Comparison of ENCODE assay signal across 8 cellular contexts in the genomic region with DNA sequence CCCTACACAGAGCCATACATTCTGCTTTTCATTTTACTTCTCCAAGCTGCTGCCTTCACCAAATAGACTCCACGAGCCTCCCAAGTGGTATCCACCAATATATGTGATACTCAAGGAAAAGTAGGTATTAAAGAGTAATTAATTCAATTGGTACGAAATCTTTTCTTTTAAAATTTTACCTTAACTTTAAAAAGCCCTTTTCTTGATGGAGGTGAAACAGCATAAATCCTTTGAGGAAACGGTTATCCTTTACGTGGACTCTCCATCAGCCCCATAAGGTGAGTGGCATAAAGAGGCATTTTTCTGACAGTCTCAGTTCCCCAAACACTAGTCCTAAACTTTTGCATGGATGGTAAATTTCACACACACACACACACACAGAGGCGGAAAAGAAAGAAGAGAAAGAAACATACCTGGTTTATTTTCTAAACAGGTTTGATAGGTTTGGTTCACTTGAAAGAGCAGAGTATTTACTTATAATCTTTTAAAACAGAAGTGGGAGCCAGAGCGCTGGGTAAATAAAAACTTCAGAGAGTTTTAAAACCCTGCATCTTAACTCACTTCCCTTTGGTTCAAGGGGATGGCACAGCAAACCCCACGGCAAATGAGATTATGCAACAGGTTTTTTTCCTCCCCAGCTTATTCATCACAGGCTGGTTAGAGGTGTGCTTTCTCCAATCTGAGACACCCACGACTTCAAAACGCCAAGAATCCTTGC. TPM values are rescaled to one million over a fixed set of nuclear protein-coding genes. Genes with fewer than 3 reads are reported as not detected.
DNase-seq lines count a peak whose midpoint lies in the region; ATAC-seq, FAIRE-seq and TF ChIP-seq lines count a peak whose summit lies in the region.

No MANE protein-coding gene starts in this region.

- intact Hi-C loops in left ventricle myocardium superior (cut with micrococcal nuclease) = no loop called here
- intact Hi-C loops in prostate gland (cut with DNase I) = loop anchor here (5.0 kb wide), 3 partner anchors 52 to 157 kb away; a partner anchor contains a TSS

- peak overlapping the region; percentile 90 for H3K4me3 Mint-ChIP-seq in activated naive CD8-positive, alpha-beta T cell treated with anti-CD3 and anti-CD28 coated beads, Interleukin-2, amount 50 U/mL, for 24 hours

- WGBS in prostate gland = 3% methylated on average over 9 of the region's 9 CpGs

- H3K27ac ChIP-seq in SJCRH30 (peak overlapping the region; percentile 93), prostate gland (peak overlapping the region; percentile 99 to 100)

- peak in 1 of 4 experiments; percentile 20 for TF ChIP-seq CTCF in prostate gland (IDR thresholded peaks at IDR 0.05)

- peak overlapping the region; percentile 66 for H3K4me3 ChIP-seq in SJCRH30
- peak overlapping the region; percentile 73 to 100 for H3K4me3 ChIP-seq in prostate gland

- H3K9me3 Mint-ChIP-seq in activated naive CD8-positive, alpha-beta T cell treated with anti-CD3 and anti-CD28 coated beads, Interleukin-2, amount 50 U/mL, for 24 hours = peaks cover 4% of the 10 kb centered on the region

- ATAC-seq in activated naive CD8-positive, alpha-beta T cell treated with anti-CD3 and anti-CD28 coated beads, Interleukin-2, amount 50 U/mL, for 24 hours = peak; percentile 48
- ATAC-seq in left ventricle myocardium superior = peak; percentile 42
- no peak for ATAC-seq in HG03175 (IDR thresholded peaks at IDR 0.05; ENCODE audit: unreplicated experiment)
- no peak for ATAC-seq in GM18873 (IDR thresholded peaks at IDR 0.05; ENCODE audit: low FRiP score, unreplicated experiment)

- H3K4me1 Mint-ChIP-seq in activated naive CD8-positive, alpha-beta T cell treated with anti-CD3 and anti-CD28 coated beads, Interleukin-2, amount 50 U/mL, for 24 hours = peaks cover 48% of the 10 kb centered on the region

- no peaks in the 10 kb centered on the region for H3K27me3 Mint-ChIP-seq in activated naive CD8-positive, alpha-beta T cell treated with anti-CD3 and anti-CD28 coated beads, Interleukin-2, amount 50 U/mL, for 24 hours

- H3K36me3 Mint-ChIP-seq in activated naive CD8-positive, alpha-beta T cell treated with anti-CD3 and anti-CD28 coated beads, Interleukin-2, amount 50 U/mL, for 24 hours (ENCODE audit: low read depth) = peaks cover 24% of the 10 kb centered on the region

- peak overlapping the region; percentile 94 for H3K27ac Mint-ChIP-seq in activated naive CD8-positive, alpha-beta T cell treated with anti-CD3 and anti-CD28 coated beads, Interleukin-2, amount 50 U/mL, for 24 hours

- TF ChIP-seq POLR2A in prostate gland (IDR thresholded peaks at IDR 0.05) = peak; percentile 81

- H3K27me3 ChIP-seq in SJCRH30 = no peaks in the 10 kb centered on the region
- H3K27me3 ChIP-seq in prostate gland (replicated peaks; ENCODE audit: insufficient read depth) = no peaks in the 10 kb centered on the region

- FAIRE-seq in HTR-8/SVneo (lab: Jason Lieb, UNC) = no peak

- DNase-seq in Daoy (ENCODE audit: low read depth) (peak; percentile 44), HTR-8/SVneo (ENCODE audit: insufficient read length, low spot score) (peak; percentile 26), SJCRH30 (peak in 1 of 2 experiments; percentile 42), left ventricle myocardium superior (no peak), prostate gland (ENCODE audit: low spot score) (peak; percentile 78)
- peak; percentile 31 for DNase-seq in activated naive CD8-positive, alpha-beta T cell treated with anti-CD3 and anti-CD28 coated beads, Interleukin-2, amount 50 U/mL, for 24 hours

- H3K4me1 ChIP-seq in SJCRH30 = peaks cover 13% of the 10 kb centered on the region
- H3K4me1 ChIP-seq in prostate gland (replicated peaks) = peaks cover 6% of the 10 kb centered on the region

- H3K36me3 ChIP-seq in SJCRH30 = no peaks in the 10 kb centered on the region
- no peaks in the 10 kb centered on the region for H3K36me3 ChIP-seq in prostate gland

- H3K9me3 ChIP-seq in SJCRH30 (replicated peaks) (no peaks in the 10 kb centered on the region), prostate gland (no peaks in the 10 kb centered on the region)

RNA-seq across cellular contexts. Expression of a gene that starts 1.9 kb away (rescaled TPM):
- total RNA-seq in Daoy (2014; rRNA removed; shearing (Covaris generic)) = 4.6 and 4.8 TPM in 2 replicates
- 5.0 and 5.3 TPM in 2 replicates for total RNA-seq in SJCRH30 (2014; rRNA removed; shearing (Covaris generic))
- 12.9 TPM for total RNA-seq in left ventricle myocardium superior
- total RNA-seq in prostate gland = 10 to 100 TPM; 60.8 to 87.0 TPM

RNA-seq across cellular contexts. Expression of a gene that starts 50.9 kb away (rescaled TPM):
- total RNA-seq in Daoy (2014; rRNA removed; shearing (Covaris generic)) = 7.7 and 8.2 TPM in 2 replicates
- 7.6 and 7.9 TPM in 2 replicates for total RNA-seq in SJCRH30 (2014; rRNA removed; shearing (Covaris generic))
- 16.9 TPM for total RNA-seq in left ventricle myocardium superior
- total RNA-seq in prostate gland = 10 to 100 TPM; 48.1 to 59.8 TPM

Comparison
In these comparisons a context has a peak if more than half of its experiments do, and no peak if none do; other contexts are left out.
1. ATAC-seq: peak in activated naive CD8-positive, alpha-beta T cell treated with anti-CD3 and anti-CD28 coated beads, Interleukin-2, amount 50 U/mL, for 24 hours (single experiment) and left ventricle myocardium superior (single experiment); none in HG03175 (single experiment) and GM18873 (single experiment).